In the genomic region with DNA sequence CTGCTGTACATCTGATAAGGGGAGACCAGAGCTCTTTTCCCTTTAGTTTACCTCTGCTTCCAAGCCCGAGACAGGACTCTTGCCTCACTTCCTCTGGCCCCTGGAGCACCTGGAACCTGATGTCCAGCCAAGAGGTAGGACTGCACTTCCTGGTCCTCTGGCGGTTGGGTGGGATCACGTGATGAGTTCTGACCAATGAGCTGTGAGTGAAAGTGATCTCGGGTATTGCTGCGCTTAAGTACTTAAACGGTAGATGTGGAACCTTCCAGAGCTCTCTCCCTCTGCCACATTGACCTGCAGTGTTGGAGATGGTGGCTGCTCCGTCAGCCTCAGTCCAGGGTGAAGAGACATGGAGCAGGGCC, we compare ENCODE assay signal across 16 cellular contexts.
DNase-seq lines count a peak whose midpoint lies in the region; ATAC-seq and TF ChIP-seq lines count a peak whose summit lies in the region.
"Had no signal": no experiment of that assay in that cellular context is flagged by ENCODE, and none has a peak within 500 bp of the region (broad histone marks: within the 10 kb centered on the region; RNA-seq: fewer than 3 reads in every experiment).

No MANE protein-coding gene starts in this region.

- TF ChIP-seq CTCF in suprapubic skin (IDR thresholded peaks at IDR 0.05) = no peak

- H3K36me3 ChIP-seq in CD4-positive, CD25-positive, alpha-beta regulatory T cell (ENCODE audit: control insufficient read depth, insufficient read depth, low read length) = no peaks in the 10 kb centered on the region
- no peaks in the 10 kb centered on the region for H3K36me3 ChIP-seq in suprapubic skin
- H3K36me3 ChIP-seq: BLaER1 treated with 17β-estradiol and CSF1 and Interleukin-3, amounts not matched to agents 10 nM and 100 nM had no signal

- no peak for DNase-seq in CD4-positive, CD25-positive, alpha-beta regulatory T cell
- DNase-seq in stimulated activated effector memory CD8-positive, alpha-beta T cell treated with anti-CD3 and anti-CD28 coated beads, Interleukin-12 subunit alpha, Interleukin-12 subunit beta, amount 100 ng/mL, for 72 hours (ENCODE audit: low spot score in 2 of 2) = no peak
- DNase-seq in suprapubic skin (ENCODE audit: low spot score in 2 of 2) = no peak
- DNase-seq in Kasumi-1 (lab: John Stamatoyannopoulos, UW) = no peak
- no peak for DNase-seq in AG08396 (ENCODE audit: low spot score)
- DNase-seq: COR-L47, DMS153, NCI-H1105 treated with DMSO at 0.1 percent for 48 hours, NCI-H1930, NCI-H2171 treated with DMSO at 0.1 percent for 48 hours, NCI-H510A, NCI-H82, SHP77 had no signal

- H3K4me1 Mint-ChIP-seq in CD4-positive, CD25-positive, alpha-beta regulatory T cell = peaks cover 0 to 39% (median 16%) of the 10 kb centered on the region in 4 donors
- H3K4me1 Mint-ChIP-seq in stimulated activated effector memory CD8-positive, alpha-beta T cell treated with anti-CD3 and anti-CD28 coated beads, Interleukin-12 subunit alpha, Interleukin-12 subunit beta, amount 100 ng/mL, for 72 hours = peaks cover 4% of the 10 kb centered on the region

- H3K4me3 Mint-ChIP-seq in CD4-positive, CD25-positive, alpha-beta regulatory T cell = no peak overlapping the region
- no peak overlapping the region for H3K4me3 Mint-ChIP-seq in stimulated activated effector memory CD8-positive, alpha-beta T cell treated with anti-CD3 and anti-CD28 coated beads, Interleukin-12 subunit alpha, Interleukin-12 subunit beta, amount 100 ng/mL, for 72 hours

- ATAC-seq in CD4-positive, CD25-positive, alpha-beta regulatory T cell (ENCODE audit: low read depth in 2 of 2) = no peak
- no peak for ATAC-seq in stimulated activated effector memory CD8-positive, alpha-beta T cell treated with anti-CD3 and anti-CD28 coated beads, Interleukin-12 subunit alpha, Interleukin-12 subunit beta, amount 100 ng/mL, for 72 hours

- no peaks in the 10 kb centered on the region for H3K9me3 ChIP-seq in CD4-positive, CD25-positive, alpha-beta regulatory T cell (ENCODE audit: control insufficient read depth in 2 of 2, low read length in 2 of 2)
- H3K9me3 ChIP-seq in suprapubic skin = no peaks in the 10 kb centered on the region
- H3K9me3 ChIP-seq: BLaER1 treated with 17β-estradiol and CSF1 and Interleukin-3, amounts not matched to agents 10 nM and 100 nM had no signal

- no peaks in the 10 kb centered on the region for H3K36me3 Mint-ChIP-seq in CD4-positive, CD25-positive, alpha-beta regulatory T cell
- no peaks in the 10 kb centered on the region for H3K36me3 Mint-ChIP-seq in stimulated activated effector memory CD8-positive, alpha-beta T cell treated with anti-CD3 and anti-CD28 coated beads, Interleukin-12 subunit alpha, Interleukin-12 subunit beta, amount 100 ng/mL, for 72 hours

- H3K27ac Mint-ChIP-seq in CD4-positive, CD25-positive, alpha-beta regulatory T cell = peak overlapping the region in 2 of 3 donors; percentile 32 to 38
- peak overlapping the region; percentile 26 for H3K27ac Mint-ChIP-seq in stimulated activated effector memory CD8-positive, alpha-beta T cell treated with anti-CD3 and anti-CD28 coated beads, Interleukin-12 subunit alpha, Interleukin-12 subunit beta, amount 100 ng/mL, for 72 hours

- H3K4me3 ChIP-seq in CD4-positive, CD25-positive, alpha-beta regulatory T cell (ENCODE audit: low read depth, low read length) = no peak overlapping the region
- H3K4me3 ChIP-seq in suprapubic skin = no peak overlapping the region
- H3K4me3 ChIP-seq: BLaER1 treated with 17β-estradiol and CSF1 and Interleukin-3, amounts not matched to agents 10 nM and 100 nM had no signal

- TF ChIP-seq EP300 in Ishikawa (IDR thresholded peaks at IDR 0.05; ENCODE audit: borderline replicate concordance) = no peak
- no peak for TF ChIP-seq EP300 in suprapubic skin (IDR thresholded peaks at IDR 0.05)

- no peaks in the 10 kb centered on the region for H3K9me3 Mint-ChIP-seq in CD4-positive, CD25-positive, alpha-beta regulatory T cell
- H3K9me3 Mint-ChIP-seq in stimulated activated effector memory CD8-positive, alpha-beta T cell treated with anti-CD3 and anti-CD28 coated beads, Interleukin-12 subunit alpha, Interleukin-12 subunit beta, amount 100 ng/mL, for 72 hours = no peaks in the 10 kb centered on the region

- no peaks in the 10 kb centered on the region for H3K27me3 Mint-ChIP-seq in CD4-positive, CD25-positive, alpha-beta regulatory T cell

- H3K4me1 ChIP-seq in CD4-positive, CD25-positive, alpha-beta regulatory T cell (ENCODE audit: control insufficient read depth, insufficient read depth, low read length, poor library complexity, severe bottlenecking) = peaks cover 17% of the 10 kb centered on the region
- peaks cover 12% of the 10 kb centered on the region for H3K4me1 ChIP-seq in suprapubic skin

- no peak for TF ChIP-seq RAD21 in Ishikawa (IDR thresholded peaks at IDR 0.05; ENCODE audit: low read depth)

- no peak for TF ChIP-seq POLR2A in suprapubic skin (IDR thresholded peaks at IDR 0.05)

- no peaks in the 10 kb centered on the region for H3K27me3 ChIP-seq in CD4-positive, CD25-positive, alpha-beta regulatory T cell (ENCODE audit: control insufficient read depth, insufficient read depth, low read length)
- H3K27me3 ChIP-seq in suprapubic skin = no peaks in the 10 kb centered on the region

- no peak overlapping the region for H3K27ac ChIP-seq in CD4-positive, CD25-positive, alpha-beta regulatory T cell (ENCODE audit: insufficient read depth, low read length, poor library complexity, severe bottlenecking)
- H3K27ac ChIP-seq in cingulate gyrus (ENCODE audit: low read depth, low read length) (peak overlapping the region; percentile 66), suprapubic skin (no peak overlapping the region)

- 87% methylated on average over 7 of the region's 7 CpGs for WGBS in suprapubic skin

TF ChIP-seq in Ishikawa, 13 proteins besides CTCF, POLR2A, EP300 and RAD21:
- no peak for TF ChIP-seq TEAD4 (IDR thresholded peaks at IDR 0.05)
- TF ChIP-seq, protein P1, sequence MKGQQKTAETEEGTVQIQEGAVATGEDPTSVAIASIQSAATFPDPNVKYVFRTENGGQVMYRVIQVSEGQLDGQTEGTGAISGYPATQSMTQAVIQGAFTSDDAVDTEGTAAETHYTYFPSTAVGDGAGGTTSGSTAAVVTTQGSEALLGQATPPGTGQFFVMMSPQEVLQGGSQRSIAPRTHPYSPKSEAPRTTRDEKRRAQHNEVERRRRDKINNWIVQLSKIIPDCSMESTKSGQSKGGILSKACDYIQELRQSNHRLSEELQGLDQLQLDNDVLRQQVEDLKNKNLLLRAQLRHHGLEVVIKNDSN (IDR thresholded peaks at IDR 0.05) = peak; percentile 77
